In genomic region chr5:37720550-37720952, GRCh38 we compare ENCODE assay signal across 25 cellular contexts.
DNase-seq lines count a peak whose midpoint lies in the region; TF ChIP-seq lines count a peak whose summit lies in the region.
"Had no signal": no experiment of that assay in that cellular context is flagged by ENCODE, and none has a peak within 500 bp of the region (broad histone marks: within the 10 kb centered on the region; RNA-seq: fewer than 3 reads in every experiment).

No MANE protein-coding gene starts in this region.

- H3K4me3 ChIP-seq in AG10803 (ENCODE audit: low read length) (no peak overlapping the region), MM.1S (ENCODE audit: low read length) (no peak overlapping the region)
- H3K4me3 ChIP-seq: ascending aorta, coronary artery, HAP-1, heart right ventricle, prostate gland, tibial artery had no signal

- H3K27ac ChIP-seq in MM.1S (ENCODE audit: low read length) (peak overlapping the region; percentile 80; the same call in 1 of the 2 replicates), RWPE1 (no peak overlapping the region)
- H3K27ac ChIP-seq: ascending aorta, coronary artery, heart right ventricle, prostate gland, tibial artery had no signal

- no peak overlapping the region for H3K4me2 ChIP-seq in MM.1S (ENCODE audit: low read depth, low read length)

- intact Hi-C loops in activated T-helper 1 cell treated with anti-CD3 and anti-CD28 coated beads, Interleukin-12 subunit alpha, Interleukin-12 subunit beta, Interleukin-2, Interleukin-4 antibody, amounts not matched to agents 30 ng/mL and 10 ng/mL and 1 ng/mL, durations not matched to agents 14 hours and 24 hours and 36 hours (cut with micrococcal nuclease), result loop anchor here (5.0 to 10.0 kb wide), 6 partner anchors 48 to 1928 kb away; partner anchors contain the start of genes LMBRD2, NIPBL and SKP2

- peak overlapping the region; percentile 29 for H3K4me3 Mint-ChIP-seq in activated T-helper 1 cell treated with anti-CD3 and anti-CD28 coated beads, Interleukin-12 subunit alpha, Interleukin-12 subunit beta, Interleukin-2, Interleukin-4 antibody, amounts not matched to agents 30 ng/mL and 10 ng/mL and 1 ng/mL, durations not matched to agents 14 hours and 24 hours and 36 hours
- H3K4me3 Mint-ChIP-seq: activated B cell treated with CpG ODN at 0.5 μM for 24 hours; activated naive CD8-positive, alpha-beta T cell treated with anti-CD3 and anti-CD28 coated beads for 36 hours had no signal

- no peaks in the 10 kb centered on the region for H3K79me2 ChIP-seq in MM.1S (ENCODE audit: low read length)

- DNase-seq in AG10803 (ENCODE audit: low read depth), result peak; percentile 68
- no peak for DNase-seq in MM.1S
- DNase-seq in activated T-helper 1 cell treated with anti-CD3 and anti-CD28 coated beads, Interleukin-12 subunit alpha, Interleukin-12 subunit beta, Interleukin-2, Interleukin-4 antibody, amounts not matched to agents 30 ng/mL and 10 ng/mL and 1 ng/mL, durations not matched to agents 14 hours and 24 hours and 36 hours (ENCODE audit: low spot score), result no peak
- DNase-seq in glomerular visceral epithelial cell (ENCODE audit: extremely low spot score), result peak; percentile 76
- DNase-seq in iPS-NIHi11 (ENCODE audit: low spot score), result no peak
- no peak for DNase-seq in RWPE1 (ENCODE audit: low spot score)
- DNase-seq in cerebellar nuclear complex (lab: John Stamatoyannopoulos, UW), result no peak
- DNase-seq: activated B cell treated with CpG ODN at 0.5 μM for 24 hours; activated naive CD8-positive, alpha-beta T cell treated with anti-CD3 and anti-CD28 coated beads for 36 hours; effector CD8-positive, alpha-beta T cell; heart right ventricle; kidney; NCI-H1048; NCI-H2107; NCI-H345; NCI-H748 treated with DMSO at 0.1 percent for 48 hours; stimulated activated CD4-positive, alpha-beta T cell treated with anti-CD3 and anti-CD28 coated beads, Interleukin-15, amount 100 ng/mL, for 24 hours; stimulated activated CD4-positive, alpha-beta T cell treated with anti-CD3 and anti-CD28 coated beads, Interleukin-4, amount 100 ng/mL, for 4 hours; T-helper 1 cell; tibial artery had no signal

- no peaks in the 10 kb centered on the region for H3K9me3 Mint-ChIP-seq in activated T-helper 1 cell treated with anti-CD3 and anti-CD28 coated beads, Interleukin-12 subunit alpha, Interleukin-12 subunit beta, Interleukin-2, Interleukin-4 antibody, amounts not matched to agents 30 ng/mL and 10 ng/mL and 1 ng/mL, durations not matched to agents 14 hours and 24 hours and 36 hours
- H3K9me3 Mint-ChIP-seq: activated B cell treated with CpG ODN at 0.5 μM for 24 hours; activated naive CD8-positive, alpha-beta T cell treated with anti-CD3 and anti-CD28 coated beads for 36 hours; CD14-positive monocyte had no signal

- H3K4me1 Mint-ChIP-seq in activated T-helper 1 cell treated with anti-CD3 and anti-CD28 coated beads, Interleukin-12 subunit alpha, Interleukin-12 subunit beta, Interleukin-2, Interleukin-4 antibody, amounts not matched to agents 30 ng/mL and 10 ng/mL and 1 ng/mL, durations not matched to agents 14 hours and 24 hours and 36 hours (ENCODE audit: low read depth), result peaks cover 42% of the 10 kb centered on the region

- peaks cover 20% of the 10 kb centered on the region for H3K36me3 Mint-ChIP-seq in activated T-helper 1 cell treated with anti-CD3 and anti-CD28 coated beads, Interleukin-12 subunit alpha, Interleukin-12 subunit beta, Interleukin-2, Interleukin-4 antibody, amounts not matched to agents 30 ng/mL and 10 ng/mL and 1 ng/mL, durations not matched to agents 14 hours and 24 hours and 36 hours (ENCODE audit: low read depth)

- CTCF ChIA-PET in RWPE1 (lab: Yijun Ruan, JAX), result interaction anchor here (0.6 kb wide), 1 partner anchor 23 kb away, joined by 5 read pairs; no protein-coding TSS in a partner anchor

- TF ChIP-seq CTCF in AG10803 (conservative IDR thresholded peaks at IDR 0.05; ENCODE audit: low read length), result no peak
- TF ChIP-seq CTCF in MM.1S (IDR thresholded peaks at IDR 0.05; ENCODE audit: low read length), result no peak
- TF ChIP-seq CTCF in RWPE1 (conservative IDR thresholded peaks at IDR 0.05; ENCODE audit: low read depth), result no peak

- POLR2A ChIA-PET in RWPE1 (lab: Yijun Ruan, JAX; ENCODE audit: low non-redundant PET), result no interaction called here

- H3K27me3 Mint-ChIP-seq in activated T-helper 1 cell treated with anti-CD3 and anti-CD28 coated beads, Interleukin-12 subunit alpha, Interleukin-12 subunit beta, Interleukin-2, Interleukin-4 antibody, amounts not matched to agents 30 ng/mL and 10 ng/mL and 1 ng/mL, durations not matched to agents 14 hours and 24 hours and 36 hours (ENCODE audit: insufficient read depth), result no peaks in the 10 kb centered on the region
- H3K27me3 Mint-ChIP-seq: activated B cell treated with CpG ODN at 0.5 μM for 24 hours; activated naive CD8-positive, alpha-beta T cell treated with anti-CD3 and anti-CD28 coated beads for 36 hours had no signal

- no peaks in the 10 kb centered on the region for H3K27me3 ChIP-seq in MM.1S (replicated peaks; ENCODE audit: insufficient read depth, low read length)
- H3K27me3 ChIP-seq: ascending aorta, heart right ventricle, tibial artery had no signal

- H3K36me3 ChIP-seq in MM.1S (replicated peaks; ENCODE audit: insufficient read depth, low read length), result no peaks in the 10 kb centered on the region
- H3K36me3 ChIP-seq: HAP-1, prostate gland had no signal

- H3K27ac Mint-ChIP-seq in activated T-helper 1 cell treated with anti-CD3 and anti-CD28 coated beads, Interleukin-12 subunit alpha, Interleukin-12 subunit beta, Interleukin-2, Interleukin-4 antibody, amounts not matched to agents 30 ng/mL and 10 ng/mL and 1 ng/mL, durations not matched to agents 14 hours and 24 hours and 36 hours, result no peak overlapping the region
- H3K27ac Mint-ChIP-seq: activated B cell treated with CpG ODN at 0.5 μM for 24 hours had no signal

- H3K9me2 ChIP-seq in MM.1S (replicated peaks; ENCODE audit: insufficient read depth, low read length), result no peaks in the 10 kb centered on the region

- no peaks in the 10 kb centered on the region for H4K20me1 ChIP-seq in MM.1S (ENCODE audit: insufficient read depth, low read length)

- H3K9ac ChIP-seq in MM.1S (ENCODE audit: low read length), result no peak overlapping the region

- peaks cover 11% of the 10 kb centered on the region for H3F3A ChIP-seq in MM.1S (ENCODE audit: insufficient read depth, low read length)

- H3K4me1 ChIP-seq in MM.1S (ENCODE audit: low read length), result peaks cover 24% of the 10 kb centered on the region
- H3K4me1 ChIP-seq: HAP-1 had no signal

- H2AFZ ChIP-seq in MM.1S (ENCODE audit: low read length), result no peak overlapping the region

- no peaks in the 10 kb centered on the region for H3K9me3 ChIP-seq in MM.1S (replicated peaks; ENCODE audit: insufficient read depth, low read length)
- H3K9me3 ChIP-seq: ascending aorta, HAP-1, heart right ventricle, prostate gland, tibial artery had no signal

Comparison
In these comparisons a context has a peak if more than half of its experiments do, and no peak if none do; other contexts are left out.
1. DNase-seq: peak in AG10803 (single experiment) and glomerular visceral epithelial cell (single experiment); none in MM.1S (single experiment), activated T-helper 1 cell treated with anti-CD3 and anti-CD28 coated beads, Interleukin-12 subunit alpha, Interleukin-12 subunit beta, Interleukin-2, Interleukin-4 antibody, amounts not matched to agents 30 ng/mL and 10 ng/mL and 1 ng/mL, durations not matched to agents 14 hours and 24 hours and 36 hours (single experiment), iPS-NIHi11 (single experiment), RWPE1 (single experiment) and cerebellar nuclear complex (0 of 2).